ENCODE assay signal across 15 cellular contexts in the genomic region with DNA sequence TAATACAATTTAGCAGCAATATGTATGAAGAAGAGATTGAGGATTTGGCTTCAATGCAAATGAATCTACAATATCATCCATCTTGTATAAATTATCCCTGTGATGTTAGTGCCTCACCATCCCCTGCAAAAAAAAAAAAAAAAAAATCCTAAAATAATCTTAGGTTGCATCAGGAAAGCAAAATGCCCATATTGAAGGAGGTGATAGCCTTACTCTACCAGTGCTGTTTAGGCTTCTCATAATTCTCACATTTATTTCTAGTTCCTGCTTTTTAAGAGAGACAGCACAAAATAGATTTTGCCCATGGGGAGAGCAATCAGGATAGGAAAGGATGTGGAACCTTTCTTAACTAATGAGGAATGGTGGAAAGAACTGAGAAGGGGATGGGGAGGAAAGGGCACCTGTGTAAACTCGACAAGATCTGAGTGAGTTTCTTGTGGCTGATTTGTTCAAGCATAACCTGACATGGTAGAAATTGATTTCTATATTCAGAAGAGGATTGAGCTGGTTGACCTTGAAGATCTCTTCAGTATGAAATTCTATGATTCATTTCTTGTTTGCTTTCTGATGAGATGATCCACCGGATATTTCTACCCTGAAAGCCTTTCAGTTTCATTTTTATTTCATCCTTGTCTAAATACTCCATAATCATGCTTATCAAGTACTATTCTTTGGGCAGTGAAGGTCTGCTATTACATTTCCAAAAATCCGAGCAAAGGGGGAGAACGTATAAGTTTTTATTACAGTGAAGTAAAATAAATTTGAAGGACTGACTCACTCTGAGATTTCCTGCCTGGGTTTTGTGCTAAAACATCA.
DNase-seq lines count a peak whose midpoint lies in the region; ATAC-seq, FAIRE-seq and TF ChIP-seq lines count a peak whose summit lies in the region.
"Had no signal": no experiment of that assay in that cellular context is flagged by ENCODE, and none has a peak within 500 bp of the region (broad histone marks: within the 10 kb centered on the region; RNA-seq: fewer than 3 reads in every experiment).

No MANE protein-coding gene starts in this region.

- no peak for FAIRE-seq in HTR-8/SVneo (lab: Jason Lieb, UNC)

- no peaks in the 10 kb centered on the region for H3K9me3 ChIP-seq in CD4-positive, alpha-beta memory T cell (ENCODE audit: control insufficient read depth in 1 of 2, low read length in 2 of 2)
- H3K9me3 ChIP-seq in WERI-Rb-1 (ENCODE audit: severe bottlenecking) (no peaks in the 10 kb centered on the region), A673 (ENCODE audit: low read depth, low read length, poor library complexity, severe bottlenecking) (peaks cover 14% of the 10 kb centered on the region)
- H3K9me3 ChIP-seq: heart right ventricle, upper lobe of right lung had no signal

- H3K27ac Mint-ChIP-seq in CD4-positive, alpha-beta memory T cell: peak overlapping the region; percentile 79 to 98 (median 95)
- peak overlapping the region in 4 of 6 donors; percentile 70 to 97 (median 88) for H3K27ac Mint-ChIP-seq in immature natural killer cell
- H3K27ac Mint-ChIP-seq: nephron had no signal

- no peak for DNase-seq in CD4-positive, alpha-beta memory T cell
- DNase-seq in immature natural killer cell (peak in 1 of 3 donors; percentile 21), WERI-Rb-1 (no peak), HTR-8/SVneo (ENCODE audit: insufficient read length, low spot score) (no peak), A673 (ENCODE audit: low spot score) (no peak), amniotic stem cell (lab: John Stamatoyannopoulos, UW) (no peak)
- DNase-seq: DMS153; heart right ventricle; NCI-H82; stimulated activated CD4-positive, alpha-beta T cell treated with anti-CD3 and anti-CD28 coated beads, Interleukin-4, amount 100 ng/mL, for 4 hours; upper lobe of right lung had no signal

- ATAC-seq in GM19463 (IDR thresholded peaks at IDR 0.05; ENCODE audit: unreplicated experiment): peak; percentile 60
- ATAC-seq: heart right ventricle, upper lobe of right lung had no signal

- no peaks in the 10 kb centered on the region for H3K27me3 Mint-ChIP-seq in CD4-positive, alpha-beta memory T cell
- peaks cover 0 to 3% (median 2%) of the 10 kb centered on the region in 3 donors for H3K27me3 Mint-ChIP-seq in immature natural killer cell (ENCODE audit: low read depth in 3 of 3)
- H3K27me3 Mint-ChIP-seq: brain had no signal

- peaks cover 28% of the 10 kb centered on the region for H3K4me1 ChIP-seq in CD4-positive, alpha-beta memory T cell (ENCODE audit: insufficient read depth, low read length)
- H3K4me1 ChIP-seq in A673 (ENCODE audit: insufficient read depth, low read length, poor library complexity, severe bottlenecking): no peaks in the 10 kb centered on the region

- no TSS peak for BruUV-seq in A673 (replicated peaks; lab: Mats Ljungman, UMichigan)

- no peak overlapping the region for H3K4me3 ChIP-seq in CD4-positive, alpha-beta memory T cell (ENCODE audit: low read length in 2 of 2)
- H3K4me3 ChIP-seq in WI38 (ENCODE audit: low read depth, low read length) (peak overlapping the region; percentile 11; the same call in 1 of the 2 replicates), WERI-Rb-1 (ENCODE audit: low read depth, low read length) (no peak overlapping the region), A673 (ENCODE audit: low read depth, low read length, poor library complexity, severe bottlenecking) (no peak overlapping the region)
- H3K4me3 ChIP-seq: heart right ventricle, upper lobe of right lung had no signal

- POLR2A ChIA-PET in CD4-positive, alpha-beta memory T cell (lab: Charles Lee; ENCODE audit: partially characterized antibody): interaction anchor here (2.2 kb wide), 1 partner anchor 12 kb away, joined by 9 read pairs; no protein-coding TSS in a partner anchor
- POLR2A ChIA-PET in A673 (lab: Charles Lee; ENCODE audit: low non-redundant PET): no interaction called here

- intact Hi-C loops in CD4-positive, alpha-beta memory T cell (cut with micrococcal nuclease): loop anchor here (10.0 kb wide), 1 partner anchor 97 kb away; no protein-coding TSS in a partner anchor
- intact Hi-C loops in A673 (cut with micrococcal nuclease; ENCODE audit: unreplicated experiment): no loop called here

- H3K4me1 Mint-ChIP-seq in CD4-positive, alpha-beta memory T cell: peaks cover 28 to 57% (median 32%) of the 10 kb centered on the region in 4 donors
- H3K4me1 Mint-ChIP-seq in immature natural killer cell: peaks cover 0 to 4% of the 10 kb centered on the region in 2 donors
- H3K4me1 Mint-ChIP-seq: nephron had no signal

- no peaks in the 10 kb centered on the region for H3K36me3 Mint-ChIP-seq in CD4-positive, alpha-beta memory T cell
- no peaks in the 10 kb centered on the region for H3K36me3 Mint-ChIP-seq in immature natural killer cell

- no peaks in the 10 kb centered on the region for H3K9me3 Mint-ChIP-seq in CD4-positive, alpha-beta memory T cell
- H3K9me3 Mint-ChIP-seq in immature natural killer cell: peaks cover 0 to 1% (median 0%) of the 10 kb centered on the region in 6 donors
- H3K9me3 Mint-ChIP-seq: brain, nephron had no signal

- CTCF ChIA-PET in CD4-positive, alpha-beta memory T cell (lab: Charles Lee; ENCODE audit: partially characterized antibody): interaction anchor here (1.5 to 2.2 kb wide), 3 partner anchors 11 to 23 kb away, joined by 3 to 6 read pairs (median 5); no protein-coding TSS in a partner anchor
- CTCF ChIA-PET in A673 (lab: Charles Lee): no interaction called here

- TF ChIP-seq CTCF in WI38 (IDR thresholded peaks at IDR 0.05; ENCODE audit: low read depth, low read length) (no peak), WERI-Rb-1 (IDR thresholded peaks at IDR 0.05; ENCODE audit: low read depth, low read length) (no peak), A673 (conservative IDR thresholded peaks at IDR 0.05; ENCODE audit: low read depth, low read length) (no peak)

- no peaks in the 10 kb centered on the region for H3K36me3 ChIP-seq in CD4-positive, alpha-beta memory T cell (ENCODE audit: insufficient read depth, low read length)
- H3K36me3 ChIP-seq in WERI-Rb-1 (no peaks in the 10 kb centered on the region), A673 (ENCODE audit: insufficient read depth, low read length, poor library complexity, severe bottlenecking) (no peaks in the 10 kb centered on the region)

- no peaks in the 10 kb centered on the region for H3K27me3 ChIP-seq in CD4-positive, alpha-beta memory T cell (ENCODE audit: insufficient read depth, low read length)
- H3K27me3 ChIP-seq in WERI-Rb-1 (ENCODE audit: insufficient read depth, low read depth, severe bottlenecking) (no peaks in the 10 kb centered on the region), A673 (replicated peaks; ENCODE audit: insufficient read depth, low read depth, low read length, poor library complexity) (no peaks in the 10 kb centered on the region)
- H3K27me3 ChIP-seq: heart right ventricle, upper lobe of right lung had no signal

- peak overlapping the region; percentile 82 to 94 (median 86) for H3K4me3 Mint-ChIP-seq in CD4-positive, alpha-beta memory T cell
- H3K4me3 Mint-ChIP-seq in immature natural killer cell: peak overlapping the region in 4 of 5 donors; percentile 8 to 86 (median 46)
- H3K4me3 Mint-ChIP-seq: brain, nephron had no signal

- peak overlapping the region; percentile 53 for H3K27ac ChIP-seq in CD4-positive, alpha-beta memory T cell (ENCODE audit: low read depth, low read length)
- H3K27ac ChIP-seq in WERI-Rb-1: no peak overlapping the region
- no peak overlapping the region for H3K27ac ChIP-seq in A673 (ENCODE audit: low read depth, low read length, poor library complexity, severe bottlenecking)
- H3K27ac ChIP-seq: upper lobe of right lung had no signal
